1 cellular context compared by ENCODE assay signal in the genomic region with DNA sequence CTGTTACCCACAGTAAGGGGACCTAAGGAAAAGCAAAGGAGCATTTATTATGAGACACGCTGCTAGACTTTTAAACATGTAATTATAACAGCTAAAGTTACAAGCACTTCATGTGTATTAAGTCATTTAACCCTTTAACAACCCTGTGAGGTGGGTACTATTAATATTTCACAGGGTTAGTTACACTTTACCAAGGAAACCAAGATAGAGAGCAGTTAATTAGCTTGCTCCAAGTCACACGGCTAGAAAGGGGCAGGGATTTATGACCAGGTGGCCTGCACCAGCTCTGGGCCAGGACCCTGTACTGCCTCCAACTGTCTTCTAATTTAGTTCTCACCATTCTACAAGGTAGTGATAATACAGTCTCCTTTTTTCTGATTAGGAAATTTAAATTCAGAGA.
TF ChIP-seq lines count a peak whose summit lies in the region.

No MANE protein-coding gene starts in this region.

TF ChIP-seq in GM12878, 131 proteins besides CTCF, POLR2A, EP300 and RAD21 (continued from another document):
- TF ChIP-seq, protein P1, sequence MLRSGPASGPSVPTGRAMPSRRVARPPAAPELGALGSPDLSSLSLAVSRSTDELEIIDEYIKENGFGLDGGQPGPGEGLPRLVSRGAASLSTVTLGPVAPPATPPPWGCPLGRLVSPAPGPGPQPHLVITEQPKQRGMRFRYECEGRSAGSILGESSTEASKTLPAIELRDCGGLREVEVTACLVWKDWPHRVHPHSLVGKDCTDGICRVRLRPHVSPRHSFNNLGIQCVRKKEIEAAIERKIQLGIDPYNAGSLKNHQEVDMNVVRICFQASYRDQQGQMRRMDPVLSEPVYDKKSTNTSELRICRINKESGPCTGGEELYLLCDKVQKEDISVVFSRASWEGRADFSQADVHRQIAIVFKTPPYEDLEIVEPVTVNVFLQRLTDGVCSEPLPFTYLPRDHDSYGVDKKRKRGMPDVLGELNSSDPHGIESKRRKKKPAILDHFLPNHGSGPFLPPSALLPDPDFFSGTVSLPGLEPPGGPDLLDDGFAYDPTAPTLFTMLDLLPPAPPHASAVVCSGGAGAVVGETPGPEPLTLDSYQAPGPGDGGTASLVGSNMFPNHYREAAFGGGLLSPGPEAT (IDR thresholded peaks at IDR 0.05; ENCODE audit: low read depth): no peak
